ENCODE assay signal across 1 cellular context in the genomic region with DNA sequence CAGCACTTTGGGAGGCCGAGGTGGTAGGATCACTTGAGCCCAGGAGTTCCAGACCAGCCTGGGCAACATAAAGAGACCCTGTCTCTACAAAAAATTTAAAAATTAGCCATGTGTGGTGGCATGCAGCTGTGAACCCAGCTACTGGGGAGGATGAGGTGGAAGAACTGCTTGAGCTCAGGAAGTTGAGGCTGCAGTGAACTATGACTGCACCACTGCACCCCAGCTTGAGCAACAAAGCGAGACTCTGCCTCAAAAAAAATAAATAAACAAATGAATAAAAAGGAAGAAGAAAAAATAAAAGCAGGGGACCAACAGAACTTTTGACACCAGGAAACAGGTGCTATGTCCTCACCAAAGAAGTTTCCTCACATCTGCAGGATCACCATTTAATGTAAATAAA.
TF ChIP-seq lines count a peak whose summit lies in the region.

No MANE protein-coding gene starts in this region.

TF ChIP-seq in GM23338, 12 proteins besides CTCF, POLR2A, EP300 and RAD21 (continued from another document):
- TF ChIP-seq, protein P1, sequence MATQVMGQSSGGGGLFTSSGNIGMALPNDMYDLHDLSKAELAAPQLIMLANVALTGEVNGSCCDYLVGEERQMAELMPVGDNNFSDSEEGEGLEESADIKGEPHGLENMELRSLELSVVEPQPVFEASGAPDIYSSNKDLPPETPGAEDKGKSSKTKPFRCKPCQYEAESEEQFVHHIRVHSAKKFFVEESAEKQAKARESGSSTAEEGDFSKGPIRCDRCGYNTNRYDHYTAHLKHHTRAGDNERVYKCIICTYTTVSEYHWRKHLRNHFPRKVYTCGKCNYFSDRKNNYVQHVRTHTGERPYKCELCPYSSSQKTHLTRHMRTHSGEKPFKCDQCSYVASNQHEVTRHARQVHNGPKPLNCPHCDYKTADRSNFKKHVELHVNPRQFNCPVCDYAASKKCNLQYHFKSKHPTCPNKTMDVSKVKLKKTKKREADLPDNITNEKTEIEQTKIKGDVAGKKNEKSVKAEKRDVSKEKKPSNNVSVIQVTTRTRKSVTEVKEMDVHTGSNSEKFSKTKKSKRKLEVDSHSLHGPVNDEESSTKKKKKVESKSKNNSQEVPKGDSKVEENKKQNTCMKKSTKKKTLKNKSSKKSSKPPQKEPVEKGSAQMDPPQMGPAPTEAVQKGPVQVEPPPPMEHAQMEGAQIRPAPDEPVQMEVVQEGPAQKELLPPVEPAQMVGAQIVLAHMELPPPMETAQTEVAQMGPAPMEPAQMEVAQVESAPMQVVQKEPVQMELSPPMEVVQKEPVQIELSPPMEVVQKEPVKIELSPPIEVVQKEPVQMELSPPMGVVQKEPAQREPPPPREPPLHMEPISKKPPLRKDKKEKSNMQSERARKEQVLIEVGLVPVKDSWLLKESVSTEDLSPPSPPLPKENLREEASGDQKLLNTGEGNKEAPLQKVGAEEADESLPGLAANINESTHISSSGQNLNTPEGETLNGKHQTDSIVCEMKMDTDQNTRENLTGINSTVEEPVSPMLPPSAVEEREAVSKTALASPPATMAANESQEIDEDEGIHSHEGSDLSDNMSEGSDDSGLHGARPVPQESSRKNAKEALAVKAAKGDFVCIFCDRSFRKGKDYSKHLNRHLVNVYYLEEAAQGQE (IDR thresholded peaks at IDR 0.05; ENCODE audit: unreplicated experiment), result no peak
- TF ChIP-seq, protein P2, sequence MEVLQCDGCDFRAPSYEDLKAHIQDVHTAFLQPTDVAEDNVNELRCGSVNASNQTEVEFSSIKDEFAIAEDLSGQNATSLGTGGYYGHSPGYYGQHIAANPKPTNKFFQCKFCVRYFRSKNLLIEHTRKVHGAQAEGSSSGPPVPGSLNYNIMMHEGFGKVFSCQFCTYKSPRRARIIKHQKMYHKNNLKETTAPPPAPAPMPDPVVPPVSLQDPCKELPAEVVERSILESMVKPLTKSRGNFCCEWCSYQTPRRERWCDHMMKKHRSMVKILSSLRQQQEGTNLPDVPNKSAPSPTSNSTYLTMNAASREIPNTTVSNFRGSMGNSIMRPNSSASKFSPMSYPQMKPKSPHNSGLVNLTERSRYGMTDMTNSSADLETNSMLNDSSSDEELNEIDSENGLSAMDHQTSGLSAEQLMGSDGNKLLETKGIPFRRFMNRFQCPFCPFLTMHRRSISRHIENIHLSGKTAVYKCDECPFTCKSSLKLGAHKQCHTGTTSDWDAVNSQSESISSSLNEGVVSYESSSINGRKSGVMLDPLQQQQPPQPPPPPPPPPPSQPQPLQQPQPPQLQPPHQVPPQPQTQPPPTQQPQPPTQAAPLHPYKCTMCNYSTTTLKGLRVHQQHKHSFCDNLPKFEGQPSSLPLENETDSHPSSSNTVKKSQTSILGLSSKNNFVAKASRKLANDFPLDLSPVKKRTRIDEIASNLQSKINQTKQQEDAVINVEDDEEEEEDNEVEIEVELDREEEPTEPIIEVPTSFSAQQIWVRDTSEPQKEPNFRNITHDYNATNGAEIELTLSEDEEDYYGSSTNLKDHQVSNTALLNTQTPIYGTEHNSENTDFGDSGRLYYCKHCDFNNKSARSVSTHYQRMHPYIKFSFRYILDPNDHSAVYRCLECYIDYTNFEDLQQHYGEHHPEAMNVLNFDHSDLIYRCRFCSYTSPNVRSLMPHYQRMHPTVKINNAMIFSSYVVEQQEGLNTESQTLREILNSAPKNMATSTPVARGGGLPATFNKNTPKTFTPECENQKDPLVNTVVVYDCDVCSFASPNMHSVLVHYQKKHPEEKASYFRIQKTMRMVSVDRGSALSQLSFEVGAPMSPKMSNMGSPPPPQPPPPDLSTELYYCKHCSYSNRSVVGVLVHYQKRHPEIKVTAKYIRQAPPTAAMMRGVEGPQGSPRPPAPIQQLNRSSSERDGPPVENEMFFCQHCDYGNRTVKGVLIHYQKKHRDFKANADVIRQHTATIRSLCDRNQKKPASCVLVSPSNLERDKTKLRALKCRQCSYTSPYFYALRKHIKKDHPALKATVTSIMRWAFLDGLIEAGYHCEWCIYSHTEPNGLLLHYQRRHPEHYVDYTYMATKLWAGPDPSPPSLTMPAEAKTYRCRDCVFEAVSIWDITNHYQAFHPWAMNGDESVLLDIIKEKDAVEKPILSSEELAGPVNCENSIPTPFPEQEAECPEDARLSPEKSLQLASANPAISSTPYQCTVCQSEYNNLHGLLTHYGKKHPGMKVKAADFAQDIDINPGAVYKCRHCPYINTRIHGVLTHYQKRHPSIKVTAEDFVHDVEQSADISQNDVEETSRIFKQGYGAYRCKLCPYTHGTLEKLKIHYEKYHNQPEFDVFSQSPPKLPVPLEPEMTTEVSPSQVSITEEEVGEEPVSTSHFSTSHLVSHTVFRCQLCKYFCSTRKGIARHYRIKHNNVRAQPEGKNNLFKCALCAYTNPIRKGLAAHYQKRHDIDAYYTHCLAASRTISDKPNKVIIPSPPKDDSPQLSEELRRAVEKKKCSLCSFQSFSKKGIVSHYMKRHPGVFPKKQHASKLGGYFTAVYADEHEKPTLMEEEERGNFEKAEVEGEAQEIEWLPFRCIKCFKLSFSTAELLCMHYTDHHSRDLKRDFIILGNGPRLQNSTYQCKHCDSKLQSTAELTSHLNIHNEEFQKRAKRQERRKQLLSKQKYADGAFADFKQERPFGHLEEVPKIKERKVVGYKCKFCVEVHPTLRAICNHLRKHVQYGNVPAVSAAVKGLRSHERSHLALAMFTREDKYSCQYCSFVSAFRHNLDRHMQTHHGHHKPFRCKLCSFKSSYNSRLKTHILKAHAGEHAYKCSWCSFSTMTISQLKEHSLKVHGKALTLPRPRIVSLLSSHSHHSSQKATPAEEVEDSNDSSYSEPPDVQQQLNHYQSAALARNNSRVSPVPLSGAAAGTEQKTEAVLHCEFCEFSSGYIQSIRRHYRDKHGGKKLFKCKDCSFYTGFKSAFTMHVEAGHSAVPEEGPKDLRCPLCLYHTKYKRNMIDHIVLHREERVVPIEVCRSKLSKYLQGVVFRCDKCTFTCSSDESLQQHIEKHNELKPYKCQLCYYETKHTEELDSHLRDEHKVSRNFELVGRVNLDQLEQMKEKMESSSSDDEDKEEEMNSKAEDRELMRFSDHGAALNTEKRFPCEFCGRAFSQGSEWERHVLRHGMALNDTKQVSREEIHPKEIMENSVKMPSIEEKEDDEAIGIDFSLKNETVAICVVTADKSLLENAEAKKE (CRISPR knock-in tag; IDR thresholded peaks at IDR 0.05), result no peak
- TF ChIP-seq ZNF114 (CRISPR knock-in tag; IDR thresholded peaks at IDR 0.05) (no peak), CREB1 (CRISPR knock-in tag; IDR thresholded peaks at IDR 0.05; ENCODE audit: low read depth) (no peak), STAT1 (IDR thresholded peaks at IDR 0.05; ENCODE audit: unreplicated experiment) (no peak), JUNB (IDR thresholded peaks at IDR 0.05; ENCODE audit: unreplicated experiment) (no peak), EZH2phosphoT487 (IDR thresholded peaks at IDR 0.05; ENCODE audit: unreplicated experiment) (no peak), ZNF331 (CRISPR knock-in tag; IDR thresholded peaks at IDR 0.05; ENCODE audit: low read depth) (no peak), NANOG (IDR thresholded peaks at IDR 0.05; ENCODE audit: borderline replicate concordance) (no peak), EZH2 (IDR thresholded peaks at IDR 0.05; ENCODE audit: low read depth, unreplicated experiment) (no peak)
- TF ChIP-seq, protein P3, sequence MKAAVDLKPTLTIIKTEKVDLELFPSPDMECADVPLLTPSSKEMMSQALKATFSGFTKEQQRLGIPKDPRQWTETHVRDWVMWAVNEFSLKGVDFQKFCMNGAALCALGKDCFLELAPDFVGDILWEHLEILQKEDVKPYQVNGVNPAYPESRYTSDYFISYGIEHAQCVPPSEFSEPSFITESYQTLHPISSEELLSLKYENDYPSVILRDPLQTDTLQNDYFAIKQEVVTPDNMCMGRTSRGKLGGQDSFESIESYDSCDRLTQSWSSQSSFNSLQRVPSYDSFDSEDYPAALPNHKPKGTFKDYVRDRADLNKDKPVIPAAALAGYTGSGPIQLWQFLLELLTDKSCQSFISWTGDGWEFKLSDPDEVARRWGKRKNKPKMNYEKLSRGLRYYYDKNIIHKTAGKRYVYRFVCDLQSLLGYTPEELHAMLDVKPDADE (IDR thresholded peaks at IDR 0.05), result no peak
